8 cellular contexts compared by ENCODE assay signal in genomic region chr6:43723737-43724295, GRCh38. TPM values are rescaled to one million over a fixed set of nuclear protein-coding genes. Genes with fewer than 3 reads are reported as not detected.
DNase-seq lines count a peak whose midpoint lies in the region; ATAC-seq and TF ChIP-seq lines count a peak whose summit lies in the region.

No MANE protein-coding gene starts in this region.

- peaks cover 26 to 46% (median 32%) of the 10 kb centered on the region in 3 donors for H3K27me3 Mint-ChIP-seq in CD14-positive monocyte (ENCODE audit: low read depth in 3 of 3)

- H3K36me3 Mint-ChIP-seq in CD14-positive monocyte = peaks cover 0 to 5% of the 10 kb centered on the region in 2 donors

- H3K4me3 ChIP-seq in PC-9 (no peak overlapping the region), foreskin fibroblast (ENCODE audit: low read depth in 1 of 2, low read length in 2 of 2) (no peak overlapping the region)

- peaks cover 28% of the 10 kb centered on the region for H3K4me1 ChIP-seq in PC-9 (replicated peaks; ENCODE audit: insufficient read depth)

- BruUV-seq in PC-9 (replicated peaks; lab: Mats Ljungman, UMichigan) = no TSS peak

- peak overlapping the region; percentile 69 for H3K4me2 ChIP-seq in PC-9

- H3K27me3 ChIP-seq in PC-9 (ENCODE audit: insufficient read depth, low read depth) = no peaks in the 10 kb centered on the region

- DNase-seq in CD14-positive monocyte (ENCODE audit: low spot score) = peak; percentile 83
- DNase-seq in HK-2 (ENCODE audit: unreplicated experiment) = peak; percentile 67
- peak; percentile 69 to 74 for DNase-seq in PC-9
- peak; percentile 38 for DNase-seq in activated T-helper 1 cell treated with Interleukin-2 at 50 U/mL for 16 hours (ENCODE audit: low read depth)
- DNase-seq in foreskin fibroblast = peak; percentile 30 to 74
- DNase-seq in posterior vena cava (ENCODE audit: low spot score) = peak; percentile 81

- CTCF ChIA-PET in PC-9 (lab: Charles Lee) = interaction anchor here (0.5 to 1.8 kb wide), 7 partner anchors 46 to 355 kb away, joined by 3 to 8 read pairs (median 5); partner anchors contain the start of gene VEGFA

- H3K79me2 ChIP-seq in PC-9 (ENCODE audit: low read depth) = no peaks in the 10 kb centered on the region

- POLR2A ChIA-PET in PC-9 (lab: Charles Lee; ENCODE audit: unreplicated experiment) = interaction anchor here (0.6 kb wide), 1 partner anchor 47 kb away, joined by 7 read pairs; no protein-coding TSS in a partner anchor

- H4K20me1 ChIP-seq in PC-9 (ENCODE audit: insufficient read depth) = no peaks in the 10 kb centered on the region

- no peaks in the 10 kb centered on the region for H3K9me2 ChIP-seq in PC-9 (ENCODE audit: insufficient read depth)

- TF ChIP-seq CTCF in CD14-positive monocyte (IDR thresholded peaks at IDR 0.05) (peak; percentile 87), PC-9 (conservative IDR thresholded peaks at IDR 0.05) (peak; percentile 83), foreskin fibroblast (IDR thresholded peaks at IDR 0.05; ENCODE audit: low read depth, low read length) (peak; percentile 56)

- peak overlapping the region; percentile 11 to 43 for H3K4me3 Mint-ChIP-seq in CD14-positive monocyte

- H3F3A ChIP-seq in PC-9 (ENCODE audit: insufficient read depth, low read depth) = peaks cover 7% of the 10 kb centered on the region; the same call in 1 of the 2 replicates

- H2AFZ ChIP-seq in PC-9 = no peak overlapping the region

- H3K4me1 Mint-ChIP-seq in CD14-positive monocyte = peaks cover 50% of the 10 kb centered on the region

- H3K9me3 Mint-ChIP-seq in CD14-positive monocyte = peaks cover 0 to 3% (median 0%) of the 10 kb centered on the region in 7 donors

- peak; percentile 65 for ATAC-seq in GM19043 (IDR thresholded peaks at IDR 0.05; ENCODE audit: low read depth, unreplicated experiment)
- ATAC-seq in GM19455 (IDR thresholded peaks at IDR 0.05; ENCODE audit: unreplicated experiment) = no peak

- no peak overlapping the region for H3K27ac ChIP-seq in PC-9

- peak overlapping the region; percentile 90 to 99 (median 98) for H3K27ac Mint-ChIP-seq in CD14-positive monocyte

- no peaks in the 10 kb centered on the region for H3K9me3 ChIP-seq in PC-9 (ENCODE audit: insufficient read depth, low read depth)

- no peaks in the 10 kb centered on the region for H3K36me3 ChIP-seq in PC-9 (ENCODE audit: low read depth)

- intact Hi-C loops in CD14-positive monocyte (cut with micrococcal nuclease) (loop anchor here in 1 of 2 donors (2.0 to 5.0 kb wide), 5 partner anchors 17 to 355 kb away; partner anchors contain the start of genes MRPS18A and VEGFA), PC-9 (cut with micrococcal nuclease; ENCODE audit: unreplicated experiment) (loop anchor here (1.0 to 5.0 kb wide), 2 partner anchors 228 to 355 kb away; no protein-coding TSS in a partner anchor), posterior vena cava (cut with DNase I) (loop anchor here (1.0 to 5.0 kb wide), 4 partner anchors 33 to 355 kb away; no protein-coding TSS in a partner anchor)

RNA-seq across cellular contexts. Expression of gene MRPS18A, which starts 36.2 kb away (rescaled TPM):
- polyA plus RNA-seq in CD14-positive monocyte = 10 to 100 TPM; 41.4 to 45.3 TPM
- total RNA-seq in PC-9 (2021) (49.1 and 54.8 TPM in 2 replicates), posterior vena cava (10 to 100 TPM; 25.4 to 28.2 TPM)

RNA-seq across cellular contexts. Expression of gene VEGFA, which starts 46.2 kb away (rescaled TPM):
- polyA plus RNA-seq in CD14-positive monocyte = 10 to 100 TPM; 19.0 to 32.0 TPM
- total RNA-seq in PC-9 (2021) (112 and 117 TPM in 2 replicates), posterior vena cava (10 to 100 TPM; 88.4 to 91.7 TPM)
